ENCODE assay signal across 13 cellular contexts in the genomic region with DNA sequence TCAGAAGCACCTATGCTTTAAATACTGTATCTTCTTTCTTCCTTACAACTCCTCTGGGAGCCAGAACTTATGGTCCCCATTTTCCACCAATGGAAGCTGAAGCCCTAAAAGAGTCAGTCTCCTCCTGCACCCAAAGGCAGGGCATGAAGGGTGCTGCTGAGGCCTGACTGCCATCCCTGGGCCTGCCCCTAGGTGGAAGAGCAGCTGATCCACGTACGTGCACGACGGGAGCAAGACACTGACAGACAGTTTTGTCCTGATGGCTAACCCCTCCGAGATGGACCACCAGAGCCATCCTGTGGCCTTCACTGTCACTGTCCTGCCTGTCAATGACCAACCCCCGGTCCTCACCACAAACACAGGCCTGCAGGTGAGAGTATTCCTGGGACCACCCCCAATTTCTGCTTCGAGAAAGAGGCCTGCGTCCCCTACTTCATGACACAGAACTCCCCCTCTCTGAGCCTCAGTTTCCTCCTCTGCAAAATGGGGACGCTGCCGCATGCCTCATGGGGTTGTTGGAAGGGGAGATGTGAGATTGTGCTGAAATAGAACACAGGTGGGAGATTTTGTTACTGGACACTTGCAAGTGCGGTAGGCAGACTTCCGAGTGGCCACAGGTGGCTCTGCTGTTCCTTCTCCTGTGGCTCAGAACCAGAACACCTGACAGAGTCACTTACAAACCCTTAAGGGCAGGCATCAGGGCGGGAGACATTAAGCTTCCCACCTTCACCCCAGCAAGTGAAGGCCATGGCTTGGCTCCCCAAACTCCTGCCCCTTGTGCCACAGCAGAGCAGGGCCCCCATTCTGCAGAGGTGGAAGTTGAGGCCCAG.
DNase-seq lines count a peak whose midpoint lies in the region; ATAC-seq, FAIRE-seq and TF ChIP-seq lines count a peak whose summit lies in the region.
"Had no signal": no experiment of that assay in that cellular context is flagged by ENCODE, and none has a peak within 500 bp of the region (broad histone marks: within the 10 kb centered on the region; RNA-seq: fewer than 3 reads in every experiment).

No MANE protein-coding gene starts in this region.

- no peak for FAIRE-seq in A549 (lab: Jason Lieb, UNC)

- no peak overlapping the region for H3K27ac Mint-ChIP-seq in glutamatergic neuron (ENCODE audit: unreplicated experiment)

- no peak overlapping the region for H3K4me3 ChIP-seq in A549
- H3K4me3 ChIP-seq: body of pancreas, uterus had no signal

- peak; percentile 32 to 49 for DNase-seq in A549 (ENCODE audit: low read depth in 1 of 2, low spot score in 1 of 2)
- DNase-seq in ELR (ENCODE audit: low read depth): peak; percentile 23
- DNase-seq in RPMI8226: peak; percentile 41
- peak; percentile 55 for DNase-seq in glutamatergic neuron
- DNase-seq in GM10248 (ENCODE audit: extremely low spot score): no peak
- DNase-seq in GDM1 (lab: John Stamatoyannopoulos, UW): no peak
- no peak for DNase-seq in kidney tubule cell (ENCODE audit: low spot score)
- DNase-seq: left colon, NCI-H2029 treated with DMSO at 0.1 percent for 48 hours had no signal

- H3K9me3 ChIP-seq in A549: no peaks in the 10 kb centered on the region
- H3K9me3 ChIP-seq: body of pancreas, uterus had no signal

- no peaks in the 10 kb centered on the region for H3K4me1 ChIP-seq in A549
- H3K4me1 ChIP-seq: body of pancreas, uterus had no signal

- POLR2A ChIA-PET in A549 (lab: Yijun Ruan, JAX) (no interaction called here), GM10248 (lab: Yijun Ruan, JAX) (no interaction called here)

- TF ChIP-seq POLR2A in A549 (IDR thresholded peaks at IDR 0.05; ENCODE audit: low read length): no peak

- CTCF ChIA-PET in A549 (lab: Yijun Ruan, JAX): interaction anchor here (0.5 to 2.5 kb wide), 23 partner anchors 8 to 849 kb away, joined by 3 to 14 read pairs (median 4); no protein-coding TSS in a partner anchor
- CTCF ChIA-PET in GM10248 (lab: Yijun Ruan, JAX): interaction anchor here (0.9 to 5.2 kb wide), 2 partner anchors 7 to 10 kb away, joined by 3 to 44 read pairs; no protein-coding TSS in a partner anchor

- no peak overlapping the region for H3K4me2 ChIP-seq in A549

- TF ChIP-seq RAD21 in A549 (conservative IDR thresholded peaks at IDR 0.05 in 1 of 2, IDR thresholded peaks at IDR 0.05 in 1 of 2): no peak

- no peak overlapping the region for H3K4me3 Mint-ChIP-seq in glutamatergic neuron (ENCODE audit: unreplicated experiment)

- peaks cover 4% of the 10 kb centered on the region for H3K9me3 Mint-ChIP-seq in glutamatergic neuron (ENCODE audit: unreplicated experiment)

- TF ChIP-seq CTCF in A549 (IDR thresholded peaks at IDR 0.05): no peak
- TF ChIP-seq CTCF in glutamatergic neuron (IDR thresholded peaks at IDR 0.05; ENCODE audit: partially characterized antibody, unreplicated experiment): peak; percentile 30
- TF ChIP-seq CTCF in GM10248 (IDR thresholded peaks at IDR 0.05; ENCODE audit: control extremely low read depth, extremely low read depth, low read depth, missing control alignments): no peak

- H3K27ac ChIP-seq in A549: no peak overlapping the region
- H3K27ac ChIP-seq: body of pancreas, uterus, VCaP had no signal

- H3K4me1 Mint-ChIP-seq in glutamatergic neuron (ENCODE audit: low read depth, unreplicated experiment): peaks cover 6% of the 10 kb centered on the region

- no peak for TF ChIP-seq EP300 in A549 (IDR thresholded peaks at IDR 0.05)

- H3K36me3 Mint-ChIP-seq in glutamatergic neuron (ENCODE audit: unreplicated experiment): no peaks in the 10 kb centered on the region

- 56% methylated on average over 13 of the region's 13 CpGs for WGBS in A549 (ENCODE audit: missing lambda C conversion rate)

- no peaks in the 10 kb centered on the region for H3K27me3 Mint-ChIP-seq in glutamatergic neuron (ENCODE audit: unreplicated experiment)

- peak; percentile 53 to 76; a peak in 3 of 6 replicates for ATAC-seq in A549
- ATAC-seq in HG02870 (IDR thresholded peaks at IDR 0.05; ENCODE audit: unreplicated experiment): no peak
- ATAC-seq: body of pancreas had no signal

TF ChIP-seq in A549, 52 proteins besides CTCF, POLR2A, EP300 and RAD21:
- TF ChIP-seq KDM1A (IDR thresholded peaks at IDR 0.05; ENCODE audit: low read depth): no peak
- TF ChIP-seq, protein P1, sequence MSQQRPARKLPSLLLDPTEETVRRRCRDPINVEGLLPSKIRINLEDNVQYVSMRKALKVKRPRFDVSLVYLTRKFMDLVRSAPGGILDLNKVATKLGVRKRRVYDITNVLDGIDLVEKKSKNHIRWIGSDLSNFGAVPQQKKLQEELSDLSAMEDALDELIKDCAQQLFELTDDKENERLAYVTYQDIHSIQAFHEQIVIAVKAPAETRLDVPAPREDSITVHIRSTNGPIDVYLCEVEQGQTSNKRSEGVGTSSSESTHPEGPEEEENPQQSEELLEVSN (IDR thresholded peaks at IDR 0.05; ENCODE audit: borderline replicate concordance, low read depth): no peak
- TF ChIP-seq, protein P2, sequence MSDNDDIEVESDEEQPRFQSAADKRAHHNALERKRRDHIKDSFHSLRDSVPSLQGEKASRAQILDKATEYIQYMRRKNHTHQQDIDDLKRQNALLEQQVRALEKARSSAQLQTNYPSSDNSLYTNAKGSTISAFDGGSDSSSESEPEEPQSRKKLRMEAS (IDR thresholded peaks at IDR 0.05): no peak
- no peak for TF ChIP-seq CHD2 (IDR thresholded peaks at IDR 0.05; ENCODE audit: low read length, partially characterized antibody)
- no peak for TF ChIP-seq NPAS2 (CRISPR knock-in tag; IDR thresholded peaks at IDR 0.05; ENCODE audit: borderline replicate concordance)
- TF ChIP-seq KDM5A (IDR thresholded peaks at IDR 0.05): no peak
- TF ChIP-seq, protein P3, sequence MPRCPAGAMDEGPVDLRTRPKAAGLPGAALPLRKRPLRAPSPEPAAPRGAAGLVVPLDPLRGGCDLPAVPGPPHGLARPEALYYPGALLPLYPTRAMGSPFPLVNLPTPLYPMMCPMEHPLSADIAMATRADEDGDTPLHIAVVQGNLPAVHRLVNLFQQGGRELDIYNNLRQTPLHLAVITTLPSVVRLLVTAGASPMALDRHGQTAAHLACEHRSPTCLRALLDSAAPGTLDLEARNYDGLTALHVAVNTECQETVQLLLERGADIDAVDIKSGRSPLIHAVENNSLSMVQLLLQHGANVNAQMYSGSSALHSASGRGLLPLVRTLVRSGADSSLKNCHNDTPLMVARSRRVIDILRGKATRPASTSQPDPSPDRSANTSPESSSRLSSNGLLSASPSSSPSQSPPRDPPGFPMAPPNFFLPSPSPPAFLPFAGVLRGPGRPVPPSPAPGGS (IDR thresholded peaks at IDR 0.05): no peak
- TF ChIP-seq EHMT2 (IDR thresholded peaks at IDR 0.05; ENCODE audit: low read depth): no peak
- TF ChIP-seq MYC (IDR thresholded peaks at IDR 0.05; ENCODE audit: borderline replicate concordance, low read length): no peak
- no peak for TF ChIP-seq HOXA7 (CRISPR knock-in tag; IDR thresholded peaks at IDR 0.05)
- TF ChIP-seq CHD4 (IDR thresholded peaks at IDR 0.05; ENCODE audit: borderline replicate concordance): no peak
- TF ChIP-seq TFCP2L1 (CRISPR knock-in tag; IDR thresholded peaks at IDR 0.05): no peak
- no peak for TF ChIP-seq BHLHE40 (IDR thresholded peaks at IDR 0.05; ENCODE audit: low read depth, low read length)
- TF ChIP-seq FOXS1 (CRISPR knock-in tag; IDR thresholded peaks at IDR 0.05): no peak
- TF ChIP-seq MAFK (IDR thresholded peaks at IDR 0.05; ENCODE audit: partially characterized antibody): no peak
- no peak for TF ChIP-seq JUN (IDR thresholded peaks at IDR 0.05)
- no peak for TF ChIP-seq NFE2L2 (conservative IDR thresholded peaks at IDR 0.05; ENCODE audit: low read length)
- no peak for TF ChIP-seq ZFP36 (IDR thresholded peaks at IDR 0.05; ENCODE audit: borderline replicate concordance, partially characterized antibody)

Comparison
In these comparisons a context has a peak if more than half of its experiments do, and no peak if none do; other contexts are left out.
1. DNase-seq: peak in A549 (2 of 2), ELR (single experiment), RPMI8226 (single experiment) and glutamatergic neuron (single experiment); none in GM10248 (single experiment), GDM1 (single experiment) and kidney tubule cell (single experiment).